Comparison of ENCODE assay signal across 27 cellular contexts in genomic region chr12:114360485-114360884, GRCh38. TPM values are rescaled to one million over a fixed set of nuclear protein-coding genes. Genes with fewer than 3 reads are reported as not detected.
"Had no signal": no experiment of that assay in that cellular context is flagged by ENCODE, and none has a peak within 500 bp of the region (broad histone marks: within the 10 kb centered on the region; RNA-seq: fewer than 3 reads in every experiment).

No MANE protein-coding gene starts in this region.

- H3K4me3 ChIP-seq: coronary artery, dorsolateral prefrontal cortex, esophagus muscularis mucosa, gastroesophageal sphincter, heart right ventricle, left lung, lower lobe of right lung, mucosa of descending colon had no signal

- ATAC-seq: foreskin keratinocyte, gastroesophageal sphincter, heart right ventricle, left cardiac atrium, left lung, left ventricle myocardium superior, lower lobe of right lung, mucosa of descending colon had no signal

- H3K4me1 ChIP-seq: foreskin keratinocyte, gastroesophageal sphincter, left lung, lower lobe of right lung had no signal

- H3K27ac ChIP-seq: coronary artery, dorsolateral prefrontal cortex, esophagus muscularis mucosa, foreskin keratinocyte, gastroesophageal sphincter, left lung, lower lobe of right lung had no signal

- H3K27me3 ChIP-seq: esophagus muscularis mucosa, foreskin keratinocyte, gastroesophageal sphincter, heart right ventricle, left lung had no signal

- FAIRE-seq: colon, endothelial cell of umbilical vein, frontal cortex, islet of Langerhans, keratinocyte had no signal

- H3K36me3 ChIP-seq: left lung had no signal

- DNase-seq: dermis blood vessel endothelial cell; dorsolateral prefrontal cortex; effector CD4-positive, alpha-beta T cell; effector memory CD4-positive, alpha-beta T cell; foreskin keratinocyte; heart right ventricle; hippocampal formation; left cardiac atrium; left lung; left ventricle myocardium superior; lower lobe of right lung; mesenchymal stem cell; mucosa of descending colon; naive B cell had no signal

- H3K9me3 ChIP-seq: esophagus muscularis mucosa, gastroesophageal sphincter, heart right ventricle, left lung, lower lobe of right lung, mucosa of descending colon had no signal

RNA-seq across cellular contexts. Expression of gene TBX5, which starts 45.5 kb away (rescaled TPM):
- total RNA-seq: dermis blood vessel endothelial cell, endothelial cell of umbilical vein, epithelial cell of proximal tubule, foreskin keratinocyte, frontal cortex, kidney epithelial cell, lung microvascular endothelial cell, mesenteric fat pad, mucosa of descending colon, myocyte had no signal
- polyA plus RNA-seq: endothelial cell of umbilical vein, foreskin keratinocyte, keratinocyte had no signal
